ENCODE assay signal across 11 cellular contexts in the genomic region with DNA sequence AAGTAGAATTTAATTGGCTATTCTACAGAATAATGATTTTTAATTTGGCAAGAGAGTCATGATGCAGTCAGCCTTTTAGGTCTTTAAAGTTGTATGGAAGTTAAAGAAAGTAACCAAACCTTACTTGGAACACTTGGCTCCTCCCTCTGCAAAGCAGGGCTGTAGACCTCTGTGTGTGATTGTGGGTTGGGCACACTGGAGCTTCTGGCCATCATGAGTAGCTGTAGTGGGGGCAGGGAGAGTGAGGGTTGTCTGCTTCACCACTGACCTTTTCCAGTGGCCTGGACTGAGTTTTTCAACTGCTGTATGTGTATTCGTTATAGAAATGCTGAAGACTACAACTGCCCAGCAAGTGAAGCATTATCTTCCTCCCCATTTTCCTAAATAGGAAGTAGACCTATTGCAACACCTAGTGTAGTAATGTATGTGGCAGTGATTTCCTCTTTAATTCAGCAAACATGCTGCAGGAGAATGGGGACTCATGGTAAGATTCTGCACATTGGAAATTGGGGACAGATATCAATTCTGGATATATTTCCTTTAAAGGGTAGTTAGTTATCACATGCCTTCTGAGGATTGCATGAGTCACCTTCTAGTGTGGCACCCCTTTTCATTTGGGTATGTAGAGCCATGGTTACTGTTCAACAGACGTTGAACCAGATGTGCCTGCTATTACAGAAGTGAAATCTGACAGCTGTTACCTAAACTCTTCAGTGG.
A peak's percentile ranks its signal among the peaks of the same experiment; 100 is the strongest.
DNase-seq lines count a peak whose midpoint lies in the region; ATAC-seq, FAIRE-seq and TF ChIP-seq lines count a peak whose summit lies in the region.
"Had no signal": no experiment of that assay in that cellular context is flagged by ENCODE, and none has a peak within 500 bp of the region (broad histone marks: within the 10 kb centered on the region; RNA-seq: fewer than 3 reads in every experiment).

No MANE protein-coding gene starts in this region.

- no peak overlapping the region for H3K4me2 ChIP-seq in astrocyte (ENCODE audit: low read length)

- H4K20me1 ChIP-seq in astrocyte (ENCODE audit: insufficient read depth, low read length), result peaks cover 95% of the 10 kb centered on the region

- peaks cover 12% of the 10 kb centered on the region for H3K4me1 ChIP-seq in astrocyte (ENCODE audit: insufficient read depth, low read length)

- no peak overlapping the region for H3K9ac ChIP-seq in astrocyte (ENCODE audit: low read length)

- DNase-seq in AG08395 (ENCODE audit: low spot score), result peak; percentile 29
- peak; percentile 24 for DNase-seq in astrocyte (ENCODE audit: low read depth)
- no peak for DNase-seq in HUDEP-2 (lab: John Stamatoyannopoulos, UW; ENCODE audit: unreplicated experiment in 76 of 76)
- DNase-seq in effector CD8-positive, alpha-beta T cell (lab: John Stamatoyannopoulos, UW), result no peak
- no peak for DNase-seq in T-cell
- no peak for DNase-seq in putamen (ENCODE audit: low spot score)
- DNase-seq: activated naive CD4-positive, alpha-beta T cell treated with anti-CD3 and anti-CD28 coated beads for 36 hours; DMS153; upper lobe of left lung had no signal

- H3K36me3 Mint-ChIP-seq in astrocyte (ENCODE audit: low read depth, unreplicated experiment), result peaks cover 10% of the 10 kb centered on the region
- H3K36me3 Mint-ChIP-seq in T-cell, result peaks cover 18% of the 10 kb centered on the region

- H3K79me2 ChIP-seq in astrocyte (ENCODE audit: insufficient read depth, low read length), result peaks cover 92% of the 10 kb centered on the region

- H3K9me3 ChIP-seq in astrocyte (ENCODE audit: insufficient read depth, low read depth, low read length), result no peaks in the 10 kb centered on the region
- H3K9me3 ChIP-seq: upper lobe of left lung had no signal

- no peaks in the 10 kb centered on the region for H3K27me3 ChIP-seq in astrocyte (ENCODE audit: insufficient read depth, low read length)
- H3K27me3 ChIP-seq: upper lobe of left lung had no signal

- H3K4me3 Mint-ChIP-seq in astrocyte (ENCODE audit: unreplicated experiment), result peak overlapping the region; percentile 40
- no peak overlapping the region for H3K4me3 Mint-ChIP-seq in T-cell
- H3K4me3 Mint-ChIP-seq: activated naive CD4-positive, alpha-beta T cell treated with anti-CD3 and anti-CD28 coated beads for 36 hours had no signal

- H3K9me3 Mint-ChIP-seq in astrocyte (ENCODE audit: unreplicated experiment) (no peaks in the 10 kb centered on the region), T-cell (no peaks in the 10 kb centered on the region)
- H3K9me3 Mint-ChIP-seq: activated naive CD4-positive, alpha-beta T cell treated with anti-CD3 and anti-CD28 coated beads for 36 hours had no signal

- H3K27ac Mint-ChIP-seq in astrocyte (ENCODE audit: unreplicated experiment) (peak overlapping the region; percentile 89), T-cell (no peak overlapping the region)
- H3K27ac Mint-ChIP-seq: activated naive CD4-positive, alpha-beta T cell treated with anti-CD3 and anti-CD28 coated beads for 36 hours had no signal

- H3K27me3 Mint-ChIP-seq in astrocyte (ENCODE audit: low read depth, unreplicated experiment), result no peaks in the 10 kb centered on the region
- no peaks in the 10 kb centered on the region for H3K27me3 Mint-ChIP-seq in T-cell

- no peak overlapping the region for H2AFZ ChIP-seq in astrocyte (ENCODE audit: low read depth, low read length)

- POLR2A ChIA-PET in T-cell (lab: Charles Lee), result interaction anchor here in 1 of 2 donors (0.6 kb wide), 1 partner anchor 74 kb away, joined by 6 read pairs; no protein-coding TSS in a partner anchor

- ATAC-seq in GM19395 (IDR thresholded peaks at IDR 0.05; ENCODE audit: unreplicated experiment) (peak; percentile 89), HG03175 (IDR thresholded peaks at IDR 0.05; ENCODE audit: unreplicated experiment) (peak; percentile 89), T-cell (replicated peaks in 1 of 4) (no peak)

- CTCF ChIA-PET in T-cell (lab: Charles Lee), result no interaction called here

- no peak for TF ChIP-seq CTCF in astrocyte (IDR thresholded peaks at IDR 0.05; ENCODE audit: insufficient read depth, low read depth, low read length)

- H3K27ac ChIP-seq in astrocyte (ENCODE audit: low read depth, low read length), result no peak overlapping the region

- no peaks in the 10 kb centered on the region for H3K36me3 ChIP-seq in astrocyte (ENCODE audit: insufficient read depth, low read length)
- H3K36me3 ChIP-seq: upper lobe of left lung had no signal

- FAIRE-seq in astrocyte (lab: Jason Lieb, UNC), result no peak

- H3K4me1 Mint-ChIP-seq in astrocyte (ENCODE audit: low read depth, unreplicated experiment), result peaks cover 67% of the 10 kb centered on the region
- H3K4me1 Mint-ChIP-seq in T-cell, result peaks cover 38 to 62% (median 53%) of the 10 kb centered on the region in 3 donors

- H3K4me3 ChIP-seq in astrocyte (ENCODE audit: insufficient read depth, low read depth, low read length), result no peak overlapping the region
- H3K4me3 ChIP-seq: upper lobe of left lung had no signal

Comparison
In these comparisons a context has a peak if more than half of its experiments do, and no peak if none do; other contexts are left out.
1. DNase-seq: peak in AG08395 (single experiment) and astrocyte (single experiment); none in HUDEP-2 (0 of 76), effector CD8-positive, alpha-beta T cell (single experiment), T-cell (0 of 34) and putamen (single experiment).
2. ATAC-seq: peak in GM19395 (single experiment) and HG03175 (single experiment); none in T-cell (0 of 4).